ENCODE assay signal across 3 cellular contexts in genomic region chr3:165619077-165619476, GRCh38.
"Had no signal": no experiment of that assay in that cellular context is flagged by ENCODE, and none has a peak within 500 bp of the region (broad histone marks: within the 10 kb centered on the region; RNA-seq: fewer than 3 reads in every experiment).

No MANE protein-coding gene starts in this region.

- ATAC-seq: GM12878 had no signal

- DNase-seq: GDM1, GF-D8 had no signal

- H3K4me3 ChIP-seq: GM12878 had no signal
